8 cellular contexts compared by ENCODE assay signal in the genomic region with DNA sequence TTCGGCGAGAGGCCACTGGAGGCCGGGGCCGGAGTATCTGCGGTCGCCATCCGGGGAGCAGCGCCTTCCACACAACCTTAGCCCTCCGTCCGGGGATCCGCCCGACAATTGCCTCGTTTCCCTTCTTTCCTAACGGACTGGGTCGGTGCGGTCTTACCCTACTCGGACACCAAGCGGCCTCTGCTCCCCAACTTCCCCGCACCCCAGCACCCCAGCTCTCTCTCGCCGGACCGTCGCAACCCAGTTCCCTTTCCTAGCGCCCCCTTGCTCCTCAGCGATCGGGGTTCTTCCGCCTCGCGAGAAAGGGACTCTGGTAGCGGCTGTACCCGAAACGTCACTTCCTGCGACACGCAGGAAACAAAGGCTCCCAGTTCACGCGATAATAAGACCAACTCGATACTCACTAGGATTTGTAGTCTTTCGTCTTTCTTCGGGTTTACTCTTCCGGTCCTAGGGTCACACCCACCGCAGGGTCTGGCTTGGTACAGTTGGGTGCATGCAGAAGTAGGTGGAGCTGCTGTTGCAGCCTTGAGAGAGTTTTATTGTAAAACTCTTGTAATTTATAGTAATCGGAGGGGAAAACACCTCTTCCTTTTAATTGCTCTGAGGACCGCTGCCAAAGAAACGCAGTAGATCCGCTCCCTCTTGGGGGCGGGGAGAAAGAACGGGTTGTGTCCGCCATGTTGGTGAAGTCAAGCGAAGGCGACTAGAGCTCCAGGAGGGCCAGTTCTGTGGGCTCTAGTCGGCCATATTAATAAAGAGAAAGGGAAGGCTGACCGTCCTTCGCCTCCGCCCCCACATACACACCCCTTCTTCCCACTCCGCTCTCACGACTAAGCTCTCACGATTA. TPM values are rescaled to one million over a fixed set of nuclear protein-coding genes. Genes with fewer than 3 reads are reported as not detected.
DNase-seq lines count a peak whose midpoint lies in the region; ATAC-seq, FAIRE-seq and TF ChIP-seq lines count a peak whose summit lies in the region.

Gene THAP2, plus strand, starts transcription at position 741 of the 850 bp plus-strand sequence. CDS start 209 bp downstream, outside the sequence.
Gene ZFC3H1, minus strand, starts transcription at position 288 of the 850 bp plus-strand sequence. Its CDS starts 238 bp downstream, at position 50.

- H3K4me3 ChIP-seq in AG04450 (ENCODE audit: low read depth, low read length) (peak within 1 kb of the TSS; percentile 96), WERI-Rb-1 (ENCODE audit: low read depth, low read length) (peak within 1 kb of the TSS; percentile 80), bronchial epithelial cell (ENCODE audit: low read depth, low read length) (peak within 1 kb of the TSS; percentile 98), smooth muscle cell (peak within 1 kb of the TSS; percentile 96)

- H3K4me2 ChIP-seq in smooth muscle cell, result peak within 1 kb of the TSS; percentile 97

- H3K9me3 ChIP-seq in AG04450 (ENCODE audit: control insufficient read depth, insufficient read depth, low read length) (no peaks in the 10 kb centered on the region; the same call in 1 of the 2 replicates), WERI-Rb-1 (ENCODE audit: severe bottlenecking) (no peaks in the 10 kb centered on the region), smooth muscle cell (replicated peaks; ENCODE audit: low read depth) (no peaks in the 10 kb centered on the region)

- peaks cover 10% of the 10 kb centered on the region for H3K36me3 ChIP-seq in WERI-Rb-1
- peaks cover 7% of the 10 kb centered on the region for H3K36me3 ChIP-seq in bronchial epithelial cell (ENCODE audit: control insufficient read depth, insufficient read depth, low read length)
- H3K36me3 ChIP-seq in smooth muscle cell (ENCODE audit: low read depth), result peaks cover 7% of the 10 kb centered on the region

- peak within 1 kb of the TSS; percentile 99 for H3K9ac ChIP-seq in smooth muscle cell (ENCODE audit: low read depth)

- TF ChIP-seq CTCF in AG04450 (IDR thresholded peaks at IDR 0.05; ENCODE audit: low read depth, low read length) (peak; percentile 45), WERI-Rb-1 (IDR thresholded peaks at IDR 0.05; ENCODE audit: low read depth, low read length) (peak; percentile 49), bronchial epithelial cell (IDR thresholded peaks at IDR 0.05; ENCODE audit: insufficient read depth, low read length, severe bottlenecking) (peak; percentile 48), smooth muscle cell (IDR thresholded peaks at IDR 0.05; ENCODE audit: borderline replicate concordance, insufficient read depth, poor library complexity, severe bottlenecking) (peak; percentile 6)

- WGBS in smooth muscle cell (ENCODE audit: low lambda C conversion rate), result under 1% methylated on average over 54 of the region's 57 CpGs

- H3F3A ChIP-seq in smooth muscle cell (ENCODE audit: low read depth), result no peaks in the 10 kb centered on the region

- H4K20me1 ChIP-seq in smooth muscle cell (ENCODE audit: low read depth), result peaks cover 39% of the 10 kb centered on the region

- peak; percentile 96 for ATAC-seq in GM18870 (IDR thresholded peaks at IDR 0.05; ENCODE audit: unreplicated experiment)
- peak; percentile 94 for ATAC-seq in HG03135 (IDR thresholded peaks at IDR 0.05; ENCODE audit: unreplicated experiment)

- peak within 1 kb of the TSS; percentile 98 for H3K27ac ChIP-seq in AG04450 (ENCODE audit: low read depth, low read length)
- peak within 1 kb of the TSS; percentile 82 for H3K27ac ChIP-seq in WERI-Rb-1
- peak within 1 kb of the TSS; percentile 98 for H3K27ac ChIP-seq in smooth muscle cell (ENCODE audit: low read depth)

- H2AFZ ChIP-seq in smooth muscle cell (ENCODE audit: low read depth), result peak within 1 kb of the TSS; percentile 95

- peaks cover 75% of the 10 kb centered on the region for H3K79me2 ChIP-seq in smooth muscle cell (ENCODE audit: low read depth)

- FAIRE-seq in bronchial epithelial cell (lab: Jason Lieb, UNC), result no peak

- H3K4me1 ChIP-seq in smooth muscle cell (ENCODE audit: low read depth), result peaks cover 30% of the 10 kb centered on the region

- H3K27me3 ChIP-seq in AG04450 (ENCODE audit: control insufficient read depth, insufficient read depth, low read length) (no peaks in the 10 kb centered on the region), WERI-Rb-1 (ENCODE audit: insufficient read depth, low read depth, severe bottlenecking) (no peaks in the 10 kb centered on the region), bronchial epithelial cell (ENCODE audit: control insufficient read depth, insufficient read depth, low read length) (no peaks in the 10 kb centered on the region), smooth muscle cell (ENCODE audit: low read depth) (no peaks in the 10 kb centered on the region)

- POLR2A ChIA-PET in AG04450 (lab: Yijun Ruan, JAX), result interaction anchor here (0.7 to 3.6 kb wide), 7 partner anchors 20 to 91 kb away, joined by 3 to 41 read pairs (median 4); partner anchors contain the start of genes RAB21 and TMEM19

- CTCF ChIA-PET in AG04450 (lab: Charles Lee), result interaction anchor here (0.8 to 5.5 kb wide), 13 partner anchors 14 to 91 kb away, joined by 3 to 35 read pairs (median 4); partner anchors contain the start of genes RAB21 and TMEM19

- peak; percentile 98 for DNase-seq in AG04450 (ENCODE audit: low read depth, low spot score)
- peak; percentile 99 for DNase-seq in NCI-H2196 (lab: John Stamatoyannopoulos, UW; ENCODE audit: unreplicated experiment)
- DNase-seq in WERI-Rb-1, result peak; percentile 93
- DNase-seq in bronchial epithelial cell (ENCODE audit: low read depth), result peak; percentile 100
- DNase-seq in iPS-NIHi7 (ENCODE audit: extremely low spot score), result peak; percentile 90
- DNase-seq in smooth muscle cell (lab: John Stamatoyannopoulos, UW; ENCODE audit: unreplicated experiment), result peak; percentile 84

RNA-seq across cellular contexts. Expression of gene THAP2, which starts in this region (rescaled TPM):
- polyA plus RNA-seq in AG04450 (2011; rRNA removed) (3.3 and 6.1 TPM in 2 replicates), smooth muscle cell (7.9 and 8.8 TPM in 2 replicates)
- polyA minus RNA-seq in AG04450 (2011; rRNA and poly(A)+ RNA removed), result 1.6 and 2.6 TPM in 2 replicates
- total RNA-seq in bronchial epithelial cell (2.6 and 4.2 TPM in 2 replicates), smooth muscle cell (18.1 and 33.3 TPM in 2 replicates)

RNA-seq across cellular contexts. Expression of gene ZFC3H1, which starts in this region (rescaled TPM):
- 38.4 and 55.5 TPM in 2 replicates for polyA plus RNA-seq in AG04450 (2011; rRNA removed)
- 20.5 and 46.7 TPM in 2 replicates for polyA minus RNA-seq in AG04450 (2011; rRNA and poly(A)+ RNA removed)
- total RNA-seq in bronchial epithelial cell, result 22.1 and 23.0 TPM in 2 replicates
- 52.9 and 60.2 TPM in 2 replicates for total RNA-seq in smooth muscle cell
- polyA plus RNA-seq in smooth muscle cell, result 17.5 and 27.3 TPM in 2 replicates

Comparison
In these comparisons a context has a peak if more than half of its experiments do, and no peak if none do; other contexts are left out.
1. Peak in every context shown above with its lines: DNase-seq, ATAC-seq, H3K4me3 ChIP-seq and H3K27ac ChIP-seq.